Comparison of ENCODE assay signal across 9 cellular contexts in genomic region chr22:36052505-36052941, GRCh38. TPM values are rescaled to one million over a fixed set of nuclear protein-coding genes. Genes with fewer than 3 reads are reported as not detected.
DNase-seq lines count a peak whose midpoint lies in the region; ATAC-seq, FAIRE-seq and TF ChIP-seq lines count a peak whose summit lies in the region.
"Had no signal": no experiment of that assay in that cellular context is flagged by ENCODE, and none has a peak within 500 bp of the region (broad histone marks: within the 10 kb centered on the region; RNA-seq: fewer than 3 reads in every experiment).

No MANE protein-coding gene starts in this region.

- H3K4me1 ChIP-seq in MM.1S (ENCODE audit: low read length) = no peaks in the 10 kb centered on the region

- H3K9me2 ChIP-seq in MM.1S (replicated peaks; ENCODE audit: insufficient read depth, low read length) = no peaks in the 10 kb centered on the region

- H3K9me3 ChIP-seq in MM.1S (replicated peaks; ENCODE audit: insufficient read depth, low read length) = no peaks in the 10 kb centered on the region
- H3K9me3 ChIP-seq: ascending aorta had no signal

- peaks cover 27% of the 10 kb centered on the region for H3K4me1 Mint-ChIP-seq in osteocyte (ENCODE audit: unreplicated experiment)
- no peaks in the 10 kb centered on the region for H3K4me1 Mint-ChIP-seq in T-helper 2 cell treated with Interferon-gamma antibody and Interleukin-4, amounts not matched to agents 5 μg/mL and 100 μg/mL, for 36 hours (ENCODE audit: low read depth)

- H3K27me3 Mint-ChIP-seq in osteocyte (ENCODE audit: unreplicated experiment) = no peaks in the 10 kb centered on the region
- peaks cover 3% of the 10 kb centered on the region for H3K27me3 Mint-ChIP-seq in T-helper 2 cell treated with Interferon-gamma antibody and Interleukin-4, amounts not matched to agents 5 μg/mL and 100 μg/mL, for 36 hours (ENCODE audit: low read depth)

- H4K20me1 ChIP-seq in MM.1S (ENCODE audit: insufficient read depth, low read length) = no peaks in the 10 kb centered on the region

- H3K36me3 ChIP-seq in MM.1S (replicated peaks; ENCODE audit: insufficient read depth, low read length) (no peaks in the 10 kb centered on the region), bronchial epithelial cell (ENCODE audit: control insufficient read depth, insufficient read depth, low read length) (no peaks in the 10 kb centered on the region)
- H3K36me3 ChIP-seq: ascending aorta had no signal

- H3F3A ChIP-seq in MM.1S (ENCODE audit: insufficient read depth, low read length) = no peaks in the 10 kb centered on the region

- H3K9ac ChIP-seq in MM.1S (ENCODE audit: low read length) = peak overlapping the region; percentile 15; the same call in 1 of the 2 replicates

- peak overlapping the region; percentile 49 for H2AFZ ChIP-seq in MM.1S (ENCODE audit: low read length)

- peak overlapping the region; percentile 62; the same call in 1 of the 2 replicates for H3K27ac ChIP-seq in MM.1S (ENCODE audit: low read length)
- H3K27ac ChIP-seq: ascending aorta, HL-60 had no signal

- ATAC-seq in HG02885 (IDR thresholded peaks at IDR 0.05; ENCODE audit: poor library complexity, unreplicated experiment) = no peak

- H3K4me3 ChIP-seq in MM.1S (ENCODE audit: low read length) = peak overlapping the region; percentile 27; the same call in 1 of the 2 replicates
- no peak overlapping the region for H3K4me3 ChIP-seq in bronchial epithelial cell (ENCODE audit: low read depth, low read length)
- H3K4me3 ChIP-seq: ascending aorta had no signal

- peak overlapping the region; percentile 41 for H3K27ac Mint-ChIP-seq in osteocyte (ENCODE audit: unreplicated experiment)
- no peak overlapping the region for H3K27ac Mint-ChIP-seq in T-helper 2 cell treated with Interferon-gamma antibody and Interleukin-4, amounts not matched to agents 5 μg/mL and 100 μg/mL, for 36 hours

- peak overlapping the region; percentile 35 for H3K4me2 ChIP-seq in MM.1S (ENCODE audit: low read depth, low read length)

- H3K9me3 Mint-ChIP-seq in osteocyte (ENCODE audit: unreplicated experiment) = no peaks in the 10 kb centered on the region
- no peaks in the 10 kb centered on the region for H3K9me3 Mint-ChIP-seq in T-helper 2 cell treated with Interferon-gamma antibody and Interleukin-4, amounts not matched to agents 5 μg/mL and 100 μg/mL, for 36 hours

- no peaks in the 10 kb centered on the region for H3K27me3 ChIP-seq in MM.1S (replicated peaks; ENCODE audit: insufficient read depth, low read length)
- no peaks in the 10 kb centered on the region for H3K27me3 ChIP-seq in bronchial epithelial cell (ENCODE audit: control insufficient read depth, insufficient read depth, low read length)
- H3K27me3 ChIP-seq: ascending aorta had no signal

- no peak for TF ChIP-seq CTCF in MM.1S (IDR thresholded peaks at IDR 0.05; ENCODE audit: low read length)
- no peak for TF ChIP-seq CTCF in bronchial epithelial cell (IDR thresholded peaks at IDR 0.05; ENCODE audit: insufficient read depth, low read length, severe bottlenecking)
- no peak for TF ChIP-seq CTCF in osteocyte (IDR thresholded peaks at IDR 0.05)

- DNase-seq in GM03348 (ENCODE audit: low spot score) (peak; percentile 48), MM.1S (peak; percentile 25), bronchial epithelial cell (ENCODE audit: low read depth) (peak; percentile 96), osteocyte (ENCODE audit: extremely low spot score, unreplicated experiment) (no peak), NCI-H2029 (lab: John Stamatoyannopoulos, UW) (no peak)
- no peak for DNase-seq in T-helper 2 cell treated with Interferon-gamma antibody and Interleukin-4, amounts not matched to agents 5 μg/mL and 100 μg/mL, for 36 hours (ENCODE audit: low spot score)

- no peaks in the 10 kb centered on the region for H3K79me2 ChIP-seq in MM.1S (ENCODE audit: low read length)

- no peak overlapping the region for H3K4me3 Mint-ChIP-seq in osteocyte (ENCODE audit: unreplicated experiment)
- no peak overlapping the region for H3K4me3 Mint-ChIP-seq in T-helper 2 cell treated with Interferon-gamma antibody and Interleukin-4, amounts not matched to agents 5 μg/mL and 100 μg/mL, for 36 hours

- no peaks in the 10 kb centered on the region for H3K36me3 Mint-ChIP-seq in osteocyte (ENCODE audit: unreplicated experiment)
- H3K36me3 Mint-ChIP-seq in T-helper 2 cell treated with Interferon-gamma antibody and Interleukin-4, amounts not matched to agents 5 μg/mL and 100 μg/mL, for 36 hours (ENCODE audit: low read depth) = no peaks in the 10 kb centered on the region

- peak; percentile 93 for FAIRE-seq in bronchial epithelial cell (lab: Jason Lieb, UNC)

RNA-seq across cellular contexts. Expression of gene RBFOX2, which starts 23.9 kb away (rescaled TPM):
- total RNA-seq in bronchial epithelial cell (69.5 and 101 TPM in 2 replicates), osteocyte (151 and 153 TPM in 2 replicates)

Comparison
In these comparisons a context has a peak if more than half of its experiments do, and no peak if none do; other contexts are left out.
1. DNase-seq: peak in GM03348 (single experiment), MM.1S (single experiment) and bronchial epithelial cell (single experiment); none in osteocyte (single experiment), NCI-H2029 (single experiment) and T-helper 2 cell treated with Interferon-gamma antibody and Interleukin-4, amounts not matched to agents 5 μg/mL and 100 μg/mL, for 36 hours (single experiment).